In genomic region chr9:136143215-136144001, GRCh38 we compare ENCODE assay signal across 9 cellular contexts. TPM values are rescaled to one million over a fixed set of nuclear protein-coding genes. Genes with fewer than 3 reads are reported as not detected.
DNase-seq lines count a peak whose midpoint lies in the region; ATAC-seq and TF ChIP-seq lines count a peak whose summit lies in the region.
"Had no signal": no experiment of that assay in that cellular context is flagged by ENCODE, and none has a peak within 500 bp of the region (broad histone marks: within the 10 kb centered on the region; RNA-seq: fewer than 3 reads in every experiment).

No MANE protein-coding gene starts in this region.

- H3K27ac Mint-ChIP-seq in activated T-cell treated with anti-CD3 and anti-CD28 coated beads, Interleukin-2, amount 50 U/mL, for 24 hours, result no peak overlapping the region

- peaks cover 29% of the 10 kb centered on the region for H3K27me3 Mint-ChIP-seq in activated T-cell treated with anti-CD3 and anti-CD28 coated beads, Interleukin-2, amount 50 U/mL, for 24 hours

- no peak overlapping the region for H3K27ac ChIP-seq in VCaP

- no peaks in the 10 kb centered on the region for H3K36me3 Mint-ChIP-seq in activated T-cell treated with anti-CD3 and anti-CD28 coated beads, Interleukin-2, amount 50 U/mL, for 24 hours (ENCODE audit: low read depth)

- DNase-seq in EL, result peak; percentile 28
- peak; percentile 59 for DNase-seq in HT-29 (ENCODE audit: low spot score)
- peak in 1 of 2 donors; percentile 33 for DNase-seq in left colon
- DNase-seq in C1 segment of cervical spinal cord (lab: John Stamatoyannopoulos, UW), result no peak
- DNase-seq in activated T-cell treated with anti-CD3 and anti-CD28 coated beads, Interleukin-2, amount 50 U/mL, for 24 hours, result no peak
- no peak for DNase-seq in hepatic stellate cell (ENCODE audit: low spot score)
- DNase-seq: nucleus accumbens had no signal

- H3K4me1 Mint-ChIP-seq in activated T-cell treated with anti-CD3 and anti-CD28 coated beads, Interleukin-2, amount 50 U/mL, for 24 hours (ENCODE audit: low read depth), result no peaks in the 10 kb centered on the region

- intact Hi-C loops in left colon (cut with DNase I, micrococcal nuclease), result no loop called here

- ATAC-seq in left colon (peak; percentile 30), GM21526 (IDR thresholded peaks at IDR 0.05; ENCODE audit: low FRiP score, unreplicated experiment) (no peak)

- peak; percentile 56 for TF ChIP-seq CTCF in VCaP (conservative IDR thresholded peaks at IDR 0.05)

- no peaks in the 10 kb centered on the region for H3K9me3 Mint-ChIP-seq in activated T-cell treated with anti-CD3 and anti-CD28 coated beads, Interleukin-2, amount 50 U/mL, for 24 hours

- no peak overlapping the region for H3K4me3 Mint-ChIP-seq in activated T-cell treated with anti-CD3 and anti-CD28 coated beads, Interleukin-2, amount 50 U/mL, for 24 hours

RNA-seq across cellular contexts. Expression of gene TMEM250, which starts 24.7 kb away (rescaled TPM):
- total RNA-seq in HT-29 (2014; rRNA removed; shearing (Covaris generic)), result 93.4 and 109 TPM in 2 replicates
- total RNA-seq in left colon, result 10 to 100 TPM; 51.0 to 59.3 TPM

RNA-seq across cellular contexts. Expression of gene NACC2, which starts 48.3 kb away (rescaled TPM):
- 32.6 and 38.1 TPM in 2 replicates for total RNA-seq in HT-29 (2014; rRNA removed; shearing (Covaris generic))
- 10 to 100 TPM; 16.0 to 25.2 TPM for total RNA-seq in left colon

Comparison
In these comparisons a context has a peak if more than half of its experiments do, and no peak if none do; other contexts are left out.
1. DNase-seq: peak in EL (single experiment) and HT-29 (single experiment); none in C1 segment of cervical spinal cord (0 of 14), activated T-cell treated with anti-CD3 and anti-CD28 coated beads, Interleukin-2, amount 50 U/mL, for 24 hours (single experiment) and hepatic stellate cell (single experiment).